ENCODE assay signal across 19 cellular contexts in genomic region chr1:155773221-155773620, GRCh38.
DNase-seq lines count a peak whose midpoint lies in the region; ATAC-seq and TF ChIP-seq lines count a peak whose summit lies in the region.
"Had no signal": no experiment of that assay in that cellular context is flagged by ENCODE, and none has a peak within 500 bp of the region (broad histone marks: within the 10 kb centered on the region; RNA-seq: fewer than 3 reads in every experiment).

No MANE protein-coding gene starts in this region.

- peak overlapping the region; percentile 52 for H3K27ac Mint-ChIP-seq in activated naive CD8-positive, alpha-beta T cell treated with anti-CD3 and anti-CD28 coated beads, Interleukin-2, amount 50 U/mL, for 24 hours
- no peak overlapping the region for H3K27ac Mint-ChIP-seq in activated naive CD8-positive, alpha-beta T cell treated with anti-CD3 and anti-CD28 coated beads for 36 hours
- H3K27ac Mint-ChIP-seq in nephron progenitor cell (peak overlapping the region; percentile 18), osteocyte (ENCODE audit: unreplicated experiment) (no peak overlapping the region)
- H3K27ac Mint-ChIP-seq: B cell; CD4-positive, CD25-positive, alpha-beta regulatory T cell had no signal

- peaks cover 15% of the 10 kb centered on the region for H3K4me1 Mint-ChIP-seq in activated naive CD8-positive, alpha-beta T cell treated with anti-CD3 and anti-CD28 coated beads, Interleukin-2, amount 50 U/mL, for 24 hours
- peaks cover 6% of the 10 kb centered on the region for H3K4me1 Mint-ChIP-seq in activated naive CD8-positive, alpha-beta T cell treated with anti-CD3 and anti-CD28 coated beads for 36 hours
- H3K4me1 Mint-ChIP-seq in nephron progenitor cell (no peaks in the 10 kb centered on the region), osteocyte (ENCODE audit: unreplicated experiment) (no peaks in the 10 kb centered on the region)

- TSS peak; percentile 40 for BruUV-seq in Panc1 (replicated peaks; lab: Mats Ljungman, UMichigan)

- H3K4me1 ChIP-seq in Panc1 (ENCODE audit: control insufficient read depth, insufficient read depth, low read length), result peaks cover 2% of the 10 kb centered on the region; the same call in 1 of the 2 replicates

- POLR2A ChIA-PET in Panc1 (lab: Charles Lee), result no interaction called here

- 0 out of 2 replicates have a peak overlapping the region, but pooled peaks have one; percentile 36 for H3K27ac ChIP-seq in Panc1 (ENCODE audit: low read length)
- H3K27ac ChIP-seq: 22Rv1, KMS-11, PC-9 had no signal

- CTCF ChIA-PET in Panc1 (lab: Charles Lee), result no interaction called here

- DNase-seq in DMS53 (lab: John Stamatoyannopoulos, UW) (peak; percentile 7), DMS53 treated with DMSO at 0.1 percent for 48 hours (lab: John Stamatoyannopoulos, UW; ENCODE audit: unreplicated experiment) (no peak), Panc1 (ENCODE audit: low read depth, low spot score) (no peak), nephron progenitor cell (no peak), osteocyte (ENCODE audit: extremely low spot score, unreplicated experiment) (no peak)
- no peak for DNase-seq in activated naive CD8-positive, alpha-beta T cell treated with anti-CD3 and anti-CD28 coated beads, Interleukin-2, amount 50 U/mL, for 24 hours
- no peak for DNase-seq in activated naive CD8-positive, alpha-beta T cell treated with anti-CD3 and anti-CD28 coated beads for 36 hours
- DNase-seq: CD4-positive, CD25-positive, alpha-beta regulatory T cell; MG63; NCI-H1048; NCI-H1436; NCI-H2029; NCI-H2171; NCI-H526; PC-9 had no signal

- no peak overlapping the region for H3K4me3 Mint-ChIP-seq in activated naive CD8-positive, alpha-beta T cell treated with anti-CD3 and anti-CD28 coated beads, Interleukin-2, amount 50 U/mL, for 24 hours
- no peak overlapping the region for H3K4me3 Mint-ChIP-seq in activated naive CD8-positive, alpha-beta T cell treated with anti-CD3 and anti-CD28 coated beads for 36 hours
- no peak overlapping the region for H3K4me3 Mint-ChIP-seq in nephron progenitor cell
- no peak overlapping the region for H3K4me3 Mint-ChIP-seq in osteocyte (ENCODE audit: unreplicated experiment)
- H3K4me3 Mint-ChIP-seq: B cell; CD4-positive, CD25-positive, alpha-beta regulatory T cell had no signal

- H3K27me3 ChIP-seq in Panc1 (ENCODE audit: control insufficient read depth, insufficient read depth, low read length), result no peaks in the 10 kb centered on the region
- H3K27me3 ChIP-seq: MG63 had no signal

- TF ChIP-seq CTCF in Panc1 (IDR thresholded peaks at IDR 0.05), result no peak
- TF ChIP-seq CTCF in nephron progenitor cell (IDR thresholded peaks at IDR 0.05), result no peak
- TF ChIP-seq CTCF in osteocyte (IDR thresholded peaks at IDR 0.05), result no peak

- H3K9me3 ChIP-seq in Panc1 (ENCODE audit: control insufficient read depth, insufficient read depth, low read depth, low read length), result no peaks in the 10 kb centered on the region
- H3K9me3 ChIP-seq: MG63 had no signal

- H3K9me3 Mint-ChIP-seq in activated naive CD8-positive, alpha-beta T cell treated with anti-CD3 and anti-CD28 coated beads, Interleukin-2, amount 50 U/mL, for 24 hours, result no peaks in the 10 kb centered on the region
- H3K9me3 Mint-ChIP-seq in activated naive CD8-positive, alpha-beta T cell treated with anti-CD3 and anti-CD28 coated beads for 36 hours, result no peaks in the 10 kb centered on the region
- H3K9me3 Mint-ChIP-seq in nephron progenitor cell (no peaks in the 10 kb centered on the region), osteocyte (ENCODE audit: unreplicated experiment) (no peaks in the 10 kb centered on the region)
- H3K9me3 Mint-ChIP-seq: CD4-positive, CD25-positive, alpha-beta regulatory T cell had no signal

- no peak for ATAC-seq in activated naive CD8-positive, alpha-beta T cell treated with anti-CD3 and anti-CD28 coated beads, Interleukin-2, amount 50 U/mL, for 24 hours
- ATAC-seq in Panc1 (peak; percentile 76), HG03342 (IDR thresholded peaks at IDR 0.05; ENCODE audit: unreplicated experiment) (no peak)

- no peak overlapping the region for H3K4me3 ChIP-seq in Panc1 (ENCODE audit: low read depth in 2 of 2, low read length in 2 of 2)
- H3K4me3 ChIP-seq: MG63, PC-9 had no signal

- no peaks in the 10 kb centered on the region for H3K27me3 Mint-ChIP-seq in activated naive CD8-positive, alpha-beta T cell treated with anti-CD3 and anti-CD28 coated beads, Interleukin-2, amount 50 U/mL, for 24 hours
- no peaks in the 10 kb centered on the region for H3K27me3 Mint-ChIP-seq in activated naive CD8-positive, alpha-beta T cell treated with anti-CD3 and anti-CD28 coated beads for 36 hours
- H3K27me3 Mint-ChIP-seq in nephron progenitor cell (ENCODE audit: low read depth, poor library complexity) (peaks cover 5% of the 10 kb centered on the region), osteocyte (ENCODE audit: unreplicated experiment) (no peaks in the 10 kb centered on the region)
- H3K27me3 Mint-ChIP-seq: B cell; CD4-positive, CD25-positive, alpha-beta regulatory T cell had no signal

- peaks cover 62% of the 10 kb centered on the region for H3K36me3 Mint-ChIP-seq in activated naive CD8-positive, alpha-beta T cell treated with anti-CD3 and anti-CD28 coated beads, Interleukin-2, amount 50 U/mL, for 24 hours (ENCODE audit: low read depth)
- H3K36me3 Mint-ChIP-seq in activated naive CD8-positive, alpha-beta T cell treated with anti-CD3 and anti-CD28 coated beads for 36 hours, result peaks cover 25% of the 10 kb centered on the region
- peaks cover 87% of the 10 kb centered on the region for H3K36me3 Mint-ChIP-seq in nephron progenitor cell (ENCODE audit: low read depth)
- H3K36me3 Mint-ChIP-seq in osteocyte (ENCODE audit: unreplicated experiment), result peaks cover 61% of the 10 kb centered on the region

- in situ Hi-C loops in Panc1 (cut with HindIII; ENCODE audit: low pct_unique_long_range_greater_than_20kb, low sequenced_read_pairs), result no loop called here

- intact Hi-C loops in Panc1 (cut with micrococcal nuclease; ENCODE audit: unreplicated experiment), result no loop called here

- H3K36me3 ChIP-seq in Panc1 (ENCODE audit: control insufficient read depth, insufficient read depth, low read length), result peaks cover 8% of the 10 kb centered on the region

Comparison
In these comparisons a context has a peak if more than half of its experiments do, and no peak if none do; other contexts are left out.
1. H3K27ac Mint-ChIP-seq: peak in activated naive CD8-positive, alpha-beta T cell treated with anti-CD3 and anti-CD28 coated beads, Interleukin-2, amount 50 U/mL, for 24 hours (single experiment) and nephron progenitor cell (single experiment); none in activated naive CD8-positive, alpha-beta T cell treated with anti-CD3 and anti-CD28 coated beads for 36 hours (single experiment) and osteocyte (single experiment).